In genomic region chr1:10339036-10339567, GRCh38 we compare ENCODE assay signal across 21 cellular contexts. TPM values are rescaled to one million over a fixed set of nuclear protein-coding genes. Genes with fewer than 3 reads are reported as not detected.
DNase-seq lines count a peak whose midpoint lies in the region; ATAC-seq and TF ChIP-seq lines count a peak whose summit lies in the region.
"Had no signal": no experiment of that assay in that cellular context is flagged by ENCODE, and none has a peak within 500 bp of the region (broad histone marks: within the 10 kb centered on the region; RNA-seq: fewer than 3 reads in every experiment).

No MANE protein-coding gene starts in this region.

- intact Hi-C loops in heart right ventricle (cut with DNase I) = loop anchor here (2.0 to 10.0 kb wide), 4 partner anchors 128 to 394 kb away; partner anchors contain the start of genes KIF1B (in 6 of the 10), LZIC (in 1 of the 10) and NMNAT1 (in 1 of the 10)

- H3K4me1 ChIP-seq in heart right ventricle (peaks cover 0 to 26% (median 22%) of the 10 kb centered on the region in 9 donors), right atrium auricular region (peaks cover 0 to 12% of the 10 kb centered on the region in 2 donors)

- H3K27me3 ChIP-seq in heart right ventricle (no peaks in the 10 kb centered on the region), right atrium auricular region (no peaks in the 10 kb centered on the region)
- H3K27me3 ChIP-seq: thyroid gland had no signal

- H3K9me3 ChIP-seq in heart right ventricle (no peaks in the 10 kb centered on the region), right atrium auricular region (no peaks in the 10 kb centered on the region)
- H3K9me3 ChIP-seq: thyroid gland had no signal

- no peak for DNase-seq in heart right ventricle
- no peak for DNase-seq in right atrium auricular region (ENCODE audit: low spot score)
- DNase-seq in dermis blood vessel endothelial cell = peak; percentile 5
- peak; percentile 29 for DNase-seq in medulla oblongata (ENCODE audit: extremely low spot score)
- no peak for DNase-seq in substantia nigra (lab: John Stamatoyannopoulos, UW)
- no peak for DNase-seq in KBM-7
- DNase-seq: activated effector memory CD4-positive, alpha-beta T cell treated with anti-CD3 and anti-CD28 coated beads, Interleukin-2, amount 50 U/mL, for 16 hours; activated naive CD8-positive, alpha-beta T cell treated with anti-CD3 and anti-CD28 coated beads for 36 hours; activated T-cell treated with anti-CD3 and anti-CD28 coated beads, Interleukin-2, amount 50 U/mL, for 24 hours; AML-193; aorta; CD4-positive, alpha-beta memory T cell; central memory CD4-positive, alpha-beta T cell; naive B cell; NCI-H1092; NCI-H187; RPMI8226 had no signal

- in situ Hi-C loops in KBM-7 (cut with MboI; ENCODE audit: low pct_unique_long_range_greater_than_20kb, low sequenced_read_pairs) = no loop called here

- peak overlapping the region in 2 of 10 donors; percentile 22 to 23 for H3K4me3 ChIP-seq in heart right ventricle
- no peak overlapping the region for H3K4me3 ChIP-seq in right atrium auricular region
- H3K4me3 ChIP-seq: GM23248, thyroid gland had no signal

- peak overlapping the region in 7 of 10 donors; percentile 31 to 71 (median 50) for H3K27ac ChIP-seq in heart right ventricle
- H3K27ac ChIP-seq in right atrium auricular region = peak overlapping the region in 1 of 2 donors; percentile 10
- H3K27ac ChIP-seq in substantia nigra (ENCODE audit: low read depth, low read length, poor library complexity, severe bottlenecking) = peak overlapping the region; percentile 72
- H3K27ac ChIP-seq: GM23248 had no signal

- WGBS in heart right ventricle, 2 donors = 60% methylated on average over 4 of the region's 4 CpGs

- TF ChIP-seq CTCF in heart right ventricle (IDR thresholded peaks at IDR 0.05) (no peak), right atrium auricular region (IDR thresholded peaks at IDR 0.05) (no peak)

- peaks cover 0 to 100% (median 41%) of the 10 kb centered on the region in 9 donors for H3K36me3 ChIP-seq in heart right ventricle
- peaks cover 60% of the 10 kb centered on the region for H3K36me3 ChIP-seq in right atrium auricular region

- peak in 3 of 8 donors; percentile 40 to 69 (median 43) for ATAC-seq in heart right ventricle
- ATAC-seq in GM21528 (IDR thresholded peaks at IDR 0.05; ENCODE audit: low FRiP score, unreplicated experiment) = no peak
- ATAC-seq in GM21723 (IDR thresholded peaks at IDR 0.05; ENCODE audit: unreplicated experiment) = no peak

RNA-seq across cellular contexts. Expression of gene PGD, which starts 59.8 kb away (rescaled TPM):
- total RNA-seq in heart right ventricle (10 to 100 TPM; 28.3 to 60.9 (median 32.9) TPM), right atrium auricular region (10 to 100 TPM; 51.1 to 59.9 TPM), dermis blood vessel endothelial cell (59.4 and 130 TPM in 2 replicates)
- polyA plus RNA-seq in heart right ventricle = 10 to 100 TPM; 14.3 to 28.0 TPM

Comparison
In these comparisons a context has a peak if more than half of its experiments do, and no peak if none do; other contexts are left out.
1. DNase-seq: peak in dermis blood vessel endothelial cell (single experiment) and medulla oblongata (single experiment); none in heart right ventricle (0 of 2), right atrium auricular region (single experiment), substantia nigra (0 of 49) and KBM-7 (single experiment).